In the genomic region with DNA sequence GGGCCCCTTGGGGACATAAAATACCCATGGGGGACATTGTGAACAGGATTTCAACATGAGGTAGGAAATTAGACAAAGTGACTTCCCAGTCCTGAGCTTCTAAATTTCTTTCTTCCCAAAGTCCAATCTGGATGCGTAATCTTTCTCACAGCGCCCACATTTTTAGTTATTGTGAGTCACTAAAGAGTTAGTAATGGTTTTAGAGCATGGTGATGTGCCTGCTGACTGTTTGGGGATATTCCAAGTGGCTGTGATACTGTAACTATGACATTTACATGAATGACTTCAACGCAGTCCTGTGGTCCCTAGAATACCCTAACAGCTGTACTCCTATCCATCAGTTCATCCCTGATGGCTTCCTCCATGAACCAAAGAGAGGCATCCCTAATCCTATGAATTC, we compare ENCODE assay signal across 20 cellular contexts.
DNase-seq lines count a peak whose midpoint lies in the region; ATAC-seq, FAIRE-seq and TF ChIP-seq lines count a peak whose summit lies in the region.
"Had no signal": no experiment of that assay in that cellular context is flagged by ENCODE, and none has a peak within 500 bp of the region (broad histone marks: within the 10 kb centered on the region; RNA-seq: fewer than 3 reads in every experiment).

No MANE protein-coding gene starts in this region.

- H4K20me1 ChIP-seq in keratinocyte (ENCODE audit: control insufficient read depth, extremely low read depth, insufficient read depth, low read length), result no peaks in the 10 kb centered on the region

- no peak overlapping the region for H2AFZ ChIP-seq in keratinocyte (ENCODE audit: control insufficient read depth, low read length)

- H3K79me2 ChIP-seq in keratinocyte (ENCODE audit: control insufficient read depth, insufficient read depth, low read length), result no peaks in the 10 kb centered on the region

- dilution Hi-C loops in keratinocyte (cut with MboI; ENCODE audit: extremely low pct_ligation_motif_present, low sequenced_read_pairs), result no loop called here

- H3K4me1 ChIP-seq in keratinocyte (ENCODE audit: control insufficient read depth, extremely low read depth, insufficient read depth, low read length) (peaks cover 18% of the 10 kb centered on the region), sigmoid colon (no peaks in the 10 kb centered on the region)
- H3K4me1 ChIP-seq: gastrocnemius medialis had no signal

- FAIRE-seq in keratinocyte (lab: Jason Lieb, UNC), result no peak
- no peak for FAIRE-seq in GM12891 (lab: Jason Lieb, UNC)
- FAIRE-seq: HepG2 had no signal

- no peak overlapping the region for H3K9ac ChIP-seq in keratinocyte (ENCODE audit: control insufficient read depth, extremely low read depth, insufficient read depth, low read length)

- H3K27me3 Mint-ChIP-seq in HFFc6 (ENCODE audit: insufficient read depth), result no peaks in the 10 kb centered on the region

- peaks cover 12% of the 10 kb centered on the region for H3K9me3 Mint-ChIP-seq in HFFc6
- H3K9me3 Mint-ChIP-seq: activated CD4-positive, alpha-beta T cell treated with anti-CD3 and anti-CD28 coated beads, Interleukin-2, amount 10 ng/mL, durations not matched to agents 24 days and 14 days had no signal

- H3K27ac ChIP-seq in keratinocyte (ENCODE audit: control insufficient read depth, insufficient read depth, low read length) (peak overlapping the region; percentile 14), sigmoid colon (no peak overlapping the region)
- H3K27ac ChIP-seq: gastrocnemius medialis, ovary had no signal

- no peaks in the 10 kb centered on the region for H3K9me3 ChIP-seq in keratinocyte (ENCODE audit: control insufficient read depth, low read depth, low read length)
- no peaks in the 10 kb centered on the region for H3K9me3 ChIP-seq in sigmoid colon
- H3K9me3 ChIP-seq: gastrocnemius medialis, ovary had no signal

- WGBS in sigmoid colon, 2 donors, result 88 to 92% methylated on average over 3 of the region's 3 CpGs

- ATAC-seq in GM18873 (IDR thresholded peaks at IDR 0.05; ENCODE audit: low FRiP score, unreplicated experiment), result no peak
- ATAC-seq: gastrocnemius medialis, HepG2, right cardiac atrium had no signal

- intact Hi-C loops in sigmoid colon (cut with DNase I), result no loop called here

- H3K4me1 Mint-ChIP-seq in HFFc6 (ENCODE audit: low read depth), result peaks cover 48% of the 10 kb centered on the region
- H3K4me1 Mint-ChIP-seq: naive B cell had no signal

- DNase-seq in AG20443 (ENCODE audit: low spot score) (peak; percentile 35), HFFc6 (peak; percentile 45), amniotic epithelial cell (ENCODE audit: low read depth) (peak; percentile 16), keratinocyte (ENCODE audit: low read depth, low spot score) (no peak), GM12891 (ENCODE audit: insufficient read length, low spot score) (no peak), iPS-NIHi11 (ENCODE audit: low spot score) (no peak), sigmoid colon (no peak)
- DNase-seq: activated CD4-positive, alpha-beta T cell treated with anti-CD3 and anti-CD28 coated beads, Interleukin-2, amount 10 ng/mL, durations not matched to agents 24 days and 14 days; central memory CD4-positive, alpha-beta T cell; DMS53; gastrocnemius medialis; naive B cell; NCI-H1417; NCI-H2107; NCI-H510A; ovary; right cardiac atrium; Right ventricle myocardium superior had no signal

- H3K27ac Mint-ChIP-seq in HFFc6, result peak overlapping the region; percentile 85
- H3K27ac Mint-ChIP-seq: activated CD4-positive, alpha-beta T cell treated with anti-CD3 and anti-CD28 coated beads, Interleukin-2, amount 10 ng/mL, durations not matched to agents 24 days and 14 days had no signal

- H3K4me2 ChIP-seq in keratinocyte (ENCODE audit: control insufficient read depth, extremely low read depth, insufficient read depth, low read depth, low read length), result peak overlapping the region; percentile 17

- H3K27me3 ChIP-seq in keratinocyte (ENCODE audit: control insufficient read depth, extremely low read depth, insufficient read depth, low read length) (no peaks in the 10 kb centered on the region), sigmoid colon (no peaks in the 10 kb centered on the region)
- H3K27me3 ChIP-seq: gastrocnemius medialis, ovary had no signal

- H3K36me3 Mint-ChIP-seq in HFFc6 (ENCODE audit: low read depth), result no peaks in the 10 kb centered on the region

- TF ChIP-seq POLR2A in GM12891 (IDR thresholded peaks at IDR 0.05; ENCODE audit: low read depth, low read length) (no peak), sigmoid colon (IDR thresholded peaks at IDR 0.05) (no peak)

- peak overlapping the region; percentile 32; the same call in 1 of the 2 replicates for H3K4me3 Mint-ChIP-seq in HFFc6
- H3K4me3 Mint-ChIP-seq: activated CD4-positive, alpha-beta T cell treated with anti-CD3 and anti-CD28 coated beads, Interleukin-2, amount 10 ng/mL, durations not matched to agents 24 days and 14 days had no signal

- TF ChIP-seq CTCF in HFFc6 (IDR thresholded peaks at IDR 0.05) (no peak), keratinocyte (optimal IDR thresholded peaks at IDR 0.05 in 1 of 3, IDR thresholded peaks at IDR 0.05 in 1 of 3, conservative IDR thresholded peaks at IDR 0.05 in 1 of 3; ENCODE audit: extremely low read depth in 1 of 3, insufficient read depth in 2 of 3, low read length in 3 of 3) (no peak), sigmoid colon (IDR thresholded peaks at IDR 0.05) (no peak)

- TF ChIP-seq EP300 in sigmoid colon (IDR thresholded peaks at IDR 0.05), result no peak

- no peaks in the 10 kb centered on the region for H3K36me3 ChIP-seq in keratinocyte (ENCODE audit: control insufficient read depth in 2 of 2, extremely low read depth in 1 of 2, insufficient read depth in 2 of 2, low read length in 2 of 2)
- no peaks in the 10 kb centered on the region for H3K36me3 ChIP-seq in sigmoid colon
- H3K36me3 ChIP-seq: gastrocnemius medialis, ovary had no signal

- H3K4me3 ChIP-seq in keratinocyte (ENCODE audit: control insufficient read depth in 2 of 3, extremely low read depth in 1 of 3, insufficient read depth in 2 of 3, low read depth in 1 of 3, low read length in 3 of 3), result no peak overlapping the region
- no peak overlapping the region for H3K4me3 ChIP-seq in sigmoid colon
- H3K4me3 ChIP-seq: gastrocnemius medialis, ovary had no signal

- no peaks in the 10 kb centered on the region for H3K9me1 ChIP-seq in keratinocyte (ENCODE audit: control insufficient read depth, extremely low read depth, insufficient read depth, low read length)

TF ChIP-seq in GM12891, 5 proteins besides CTCF, POLR2A, EP300 and RAD21:
- TF ChIP-seq POU2F2 (IDR thresholded peaks at IDR 0.05; ENCODE audit: low read depth, low read length) (no peak), PAX5 (IDR thresholded peaks at IDR 0.05; ENCODE audit: insufficient read depth, low read length, severe bottlenecking) (no peak), TAF1 (IDR thresholded peaks at IDR 0.05; ENCODE audit: low read depth, low read length) (no peak), POLR2AphosphoS5 (IDR thresholded peaks at IDR 0.05; ENCODE audit: low read depth, low read length) (no peak), SPI1 (IDR thresholded peaks at IDR 0.05; ENCODE audit: low read depth, low read length) (no peak)
TF ChIP-seq in GM12891: peak in this region for 0.

Comparison
In these comparisons a context has a peak if more than half of its experiments do, and no peak if none do; other contexts are left out.
1. DNase-seq: peak in AG20443 (single experiment), HFFc6 (single experiment) and amniotic epithelial cell (single experiment); none in keratinocyte (single experiment), GM12891 (single experiment), iPS-NIHi11 (single experiment) and sigmoid colon (single experiment).